Comparison of ENCODE assay signal across 10 cellular contexts in genomic region chr15:26083457-26084350, GRCh38.
DNase-seq lines count a peak whose midpoint lies in the region; ATAC-seq, FAIRE-seq and TF ChIP-seq lines count a peak whose summit lies in the region.
"Had no signal": no experiment of that assay in that cellular context is flagged by ENCODE, and none has a peak within 500 bp of the region (broad histone marks: within the 10 kb centered on the region; RNA-seq: fewer than 3 reads in every experiment).

No MANE protein-coding gene starts in this region.

- H3K27me3 ChIP-seq in ACC112 (ENCODE audit: insufficient read depth, low read length), result no peaks in the 10 kb centered on the region
- H3K27me3 ChIP-seq in adipocyte (replicated peaks; ENCODE audit: control insufficient read depth, insufficient read depth, low read length), result no peaks in the 10 kb centered on the region
- no peaks in the 10 kb centered on the region for H3K27me3 ChIP-seq in mesenchymal stem cell (ENCODE audit: control insufficient read depth in 1 of 2, insufficient read depth in 1 of 2, low read length in 2 of 2)
- H3K27me3 ChIP-seq: foreskin keratinocyte had no signal

- no peak overlapping the region for H3K4ac ChIP-seq in mesenchymal stem cell (ENCODE audit: low read depth in 1 of 2, low read length in 2 of 2)

- H3K9ac ChIP-seq in adipocyte (ENCODE audit: low read length) (peak overlapping the region; percentile 85), mesenchymal stem cell (ENCODE audit: low read length) (peak overlapping the region; percentile 86)

- H4K91ac ChIP-seq in mesenchymal stem cell (ENCODE audit: low read length), result no peak overlapping the region

- no peak overlapping the region for H2BK12ac ChIP-seq in mesenchymal stem cell (ENCODE audit: low read length in 2 of 2)

- no peak for TF ChIP-seq POLR2A in GM12892 (IDR thresholded peaks at IDR 0.05; ENCODE audit: low read depth, low read length)

- no peak overlapping the region for H2AFZ ChIP-seq in ACC112 (ENCODE audit: low read length, unreplicated experiment)
- no peak overlapping the region for H2AFZ ChIP-seq in mesenchymal stem cell (ENCODE audit: low read depth, low read length)

- no peak overlapping the region for H2AK5ac ChIP-seq in mesenchymal stem cell (ENCODE audit: low read length, severe bottlenecking)

- no peak overlapping the region for H3K23ac ChIP-seq in mesenchymal stem cell (ENCODE audit: low read length in 2 of 2)

- H3K4me1 ChIP-seq in ACC112 (ENCODE audit: control insufficient read depth, insufficient read depth, low read length, unreplicated experiment) (peaks cover 8% of the 10 kb centered on the region), adipocyte (ENCODE audit: control insufficient read depth, insufficient read depth, low read length) (peaks cover 35% of the 10 kb centered on the region), mesenchymal stem cell (ENCODE audit: control insufficient read depth, insufficient read depth, low read depth, low read length) (peaks cover 1% of the 10 kb centered on the region)

- H3K79me1 ChIP-seq in mesenchymal stem cell (replicated peaks; ENCODE audit: low read length, poor library complexity, severe bottlenecking), result no peaks in the 10 kb centered on the region

- no peak overlapping the region for H4K8ac ChIP-seq in mesenchymal stem cell (ENCODE audit: low read length)

- H3K4me2 ChIP-seq in mesenchymal stem cell (ENCODE audit: low read length, poor library complexity, severe bottlenecking), result no peak overlapping the region

- no peak for TF ChIP-seq CTCF in coronary artery (IDR thresholded peaks at IDR 0.05)

- no peak overlapping the region for H2BK120ac ChIP-seq in mesenchymal stem cell (ENCODE audit: low read depth, low read length)

- H3K27ac ChIP-seq in ACC112 (ENCODE audit: low read depth, low read length), result no peak overlapping the region
- H3K27ac ChIP-seq in mesenchymal stem cell (ENCODE audit: low read length, poor library complexity, severe bottlenecking), result no peak overlapping the region
- H3K27ac ChIP-seq in coronary artery, result no peak overlapping the region
- H3K27ac ChIP-seq: foreskin keratinocyte had no signal

- no peak overlapping the region for H2BK5ac ChIP-seq in mesenchymal stem cell (ENCODE audit: low read depth, low read length, poor library complexity, severe bottlenecking)

- H3K9me3 ChIP-seq in adipocyte (ENCODE audit: control insufficient read depth, low read length) (no peaks in the 10 kb centered on the region), mesenchymal stem cell (ENCODE audit: control insufficient read depth, low read length) (no peaks in the 10 kb centered on the region)

- H3K36me3 ChIP-seq in ACC112 (ENCODE audit: insufficient read depth, low read length) (no peaks in the 10 kb centered on the region), adipocyte (ENCODE audit: control insufficient read depth, insufficient read depth, low read length, severe bottlenecking) (no peaks in the 10 kb centered on the region), mesenchymal stem cell (ENCODE audit: control insufficient read depth in 1 of 2, insufficient read depth in 2 of 2, low read depth in 1 of 2, low read length in 2 of 2) (no peaks in the 10 kb centered on the region)

- no peak overlapping the region for H3K18ac ChIP-seq in mesenchymal stem cell (ENCODE audit: low read depth in 1 of 2, low read length in 2 of 2)

- H3K4me3 ChIP-seq in ACC112 (ENCODE audit: low read depth, low read length), result peak overlapping the region; percentile 95; the same call in 1 of the 2 replicates
- no peak overlapping the region for H3K4me3 ChIP-seq in adipocyte (ENCODE audit: low read length)
- H3K4me3 ChIP-seq in mesenchymal stem cell (ENCODE audit: insufficient read depth in 1 of 2, low read depth in 1 of 2, low read length in 2 of 2), result peak overlapping the region in 1 of 2 experiments; percentile 83
- H3K4me3 ChIP-seq in coronary artery, result no peak overlapping the region

- FAIRE-seq in GM12892 (lab: Jason Lieb, UNC), result no peak

- no peak for ATAC-seq in HG03175 (IDR thresholded peaks at IDR 0.05; ENCODE audit: unreplicated experiment)

- H3K79me2 ChIP-seq in ACC112 (ENCODE audit: control insufficient read depth, insufficient read depth, low read length, unreplicated experiment), result no peaks in the 10 kb centered on the region

- H3K14ac ChIP-seq in mesenchymal stem cell (ENCODE audit: low read length in 2 of 2), result no peak overlapping the region

- WGBS in mesenchymal stem cell, result 88% methylated on average over 6 of the region's 9 CpGs

- in situ Hi-C loops in G401 (cut with HindIII; ENCODE audit: low sequenced_read_pairs), result no loop called here

- no peak overlapping the region for H2BK15ac ChIP-seq in mesenchymal stem cell (ENCODE audit: low read depth, poor library complexity, severe bottlenecking)

- DNase-seq in G401 (ENCODE audit: low spot score), result peak; percentile 64
- DNase-seq in adipocyte (ENCODE audit: low read depth), result peak; percentile 1
- DNase-seq in mesenchymal stem cell, result no peak
- no peak for DNase-seq in coronary artery (ENCODE audit: low spot score)
- no peak for DNase-seq in amniotic stem cell (lab: John Stamatoyannopoulos, UW)
- no peak for DNase-seq in GM12892 (ENCODE audit: insufficient read length)
- DNase-seq: NCI-H1417 treated with DMSO at 0.1 percent for 48 hours had no signal

Comparison
In these comparisons a context has a peak if more than half of its experiments do, and no peak if none do; other contexts are left out.
1. DNase-seq: peak in G401 (single experiment) and adipocyte (single experiment); none in mesenchymal stem cell (single experiment), coronary artery (single experiment), amniotic stem cell (single experiment) and GM12892 (single experiment).